In the genomic region with DNA sequence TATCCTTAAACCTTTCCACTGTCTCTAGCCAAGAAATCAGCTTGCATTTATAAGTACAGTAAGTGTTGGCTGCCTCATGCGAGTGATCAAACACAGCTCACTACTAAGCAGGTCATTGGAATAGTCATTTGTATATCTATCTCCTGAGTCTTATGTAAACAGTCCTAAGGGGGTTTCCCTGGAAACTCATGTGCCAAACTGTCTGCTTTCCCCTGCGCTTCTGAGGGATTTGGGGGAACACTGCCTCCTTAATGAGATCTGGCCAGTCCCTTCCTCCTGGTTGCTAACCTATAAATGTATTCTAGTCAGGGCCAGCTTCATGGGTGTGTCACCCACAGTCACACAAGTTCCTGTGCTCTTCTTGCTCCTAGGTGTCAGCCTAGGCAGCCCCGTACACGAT, we compare ENCODE assay signal across 15 cellular contexts.
DNase-seq lines count a peak whose midpoint lies in the region; ATAC-seq and TF ChIP-seq lines count a peak whose summit lies in the region.
"Had no signal": no experiment of that assay in that cellular context is flagged by ENCODE, and none has a peak within 500 bp of the region (broad histone marks: within the 10 kb centered on the region; RNA-seq: fewer than 3 reads in every experiment).

No MANE protein-coding gene starts in this region.

- H3K27ac ChIP-seq in esophagus muscularis mucosa (replicated peaks in 1 of 4) (peak overlapping the region in 3 of 4 donors; percentile 66 to 71 (median 70)), neural progenitor cell (no peak overlapping the region)
- H3K27ac ChIP-seq: esophagus squamous epithelium had no signal

- WGBS in esophagus muscularis mucosa: 39% methylated on average over 4 of the region's 4 CpGs

- peaks cover 7% of the 10 kb centered on the region; the same call in 1 of the 2 replicates for H3K36me3 ChIP-seq in MG63
- H3K36me3 ChIP-seq in esophagus muscularis mucosa: no peaks in the 10 kb centered on the region
- no peaks in the 10 kb centered on the region for H3K36me3 ChIP-seq in neural progenitor cell
- H3K36me3 ChIP-seq: BE2C, esophagus squamous epithelium had no signal

- no peak overlapping the region for H3K4me3 Mint-ChIP-seq in neural progenitor cell
- H3K4me3 Mint-ChIP-seq: activated CD4-positive, alpha-beta T cell treated with anti-CD3 and anti-CD28 coated beads, Interleukin-2, amount 10 ng/mL, durations not matched to agents 7 days and 5 days; activated T-cell treated with anti-CD3 and anti-CD28 coated beads, Interleukin-2, amount 50 U/mL, for 4 hours; memory B cell had no signal

- peaks cover 14% of the 10 kb centered on the region for H3K4me1 Mint-ChIP-seq in neural progenitor cell
- H3K4me1 Mint-ChIP-seq: activated CD4-positive, alpha-beta T cell treated with anti-CD3 and anti-CD28 coated beads, Interleukin-2, amount 10 ng/mL, durations not matched to agents 7 days and 5 days; memory B cell had no signal

- intact Hi-C loops in esophagus muscularis mucosa (cut with DNase I): no loop called here

- no peaks in the 10 kb centered on the region for H4K20me1 ChIP-seq in neural progenitor cell (ENCODE audit: low read depth)

- H3K27ac Mint-ChIP-seq in neural progenitor cell: peak overlapping the region; percentile 25
- H3K27ac Mint-ChIP-seq: activated CD4-positive, alpha-beta T cell treated with anti-CD3 and anti-CD28 coated beads, Interleukin-2, amount 10 ng/mL, durations not matched to agents 7 days and 5 days; memory B cell had no signal

- no peak for TF ChIP-seq CTCF in esophagus muscularis mucosa (IDR thresholded peaks at IDR 0.05)
- no peak for TF ChIP-seq CTCF in neural progenitor cell (IDR thresholded peaks at IDR 0.05)

- H3K36me3 Mint-ChIP-seq in neural progenitor cell: no peaks in the 10 kb centered on the region
- H3K36me3 Mint-ChIP-seq: memory B cell had no signal

- H3K9me3 ChIP-seq in MG63 (no peaks in the 10 kb centered on the region), esophagus muscularis mucosa (no peaks in the 10 kb centered on the region), neural progenitor cell (ENCODE audit: low read depth) (no peaks in the 10 kb centered on the region)
- H3K9me3 ChIP-seq: BE2C, esophagus squamous epithelium had no signal

- H2AFZ ChIP-seq in neural progenitor cell (replicated peaks): no peak overlapping the region

- TF ChIP-seq EP300 in esophagus muscularis mucosa (IDR thresholded peaks at IDR 0.05): no peak

- H3K9me3 Mint-ChIP-seq in neural progenitor cell: no peaks in the 10 kb centered on the region
- H3K9me3 Mint-ChIP-seq: activated CD4-positive, alpha-beta T cell treated with anti-CD3 and anti-CD28 coated beads, Interleukin-2, amount 10 ng/mL, durations not matched to agents 7 days and 5 days had no signal

- H3K4me3 ChIP-seq in MG63 (no peak overlapping the region), esophagus muscularis mucosa (no peak overlapping the region), neural progenitor cell (no peak overlapping the region)
- H3K4me3 ChIP-seq: esophagus squamous epithelium had no signal

- no peaks in the 10 kb centered on the region for H3F3A ChIP-seq in neural progenitor cell (ENCODE audit: low read depth)

- DNase-seq in Daoy (ENCODE audit: low read depth): peak; percentile 54
- DNase-seq in MG63: peak; percentile 28
- DNase-seq in esophagus muscularis mucosa (ENCODE audit: extremely low spot score): no peak
- DNase-seq in neural progenitor cell (ENCODE audit: low spot score): no peak
- no peak for DNase-seq in stimulated activated naive CD8-positive, alpha-beta T cell treated with anti-CD3 and anti-CD28 coated beads, Interleukin-15, Interleukin-2, amounts not matched to agents 100 U/mL and 50 U/mL, for 24 hours
- no peak for DNase-seq in DMS53 (lab: John Stamatoyannopoulos, UW)
- DNase-seq: activated CD4-positive, alpha-beta T cell treated with anti-CD3 and anti-CD28 coated beads, Interleukin-2, amount 10 ng/mL, durations not matched to agents 7 days and 5 days; activated T-cell treated with anti-CD3 and anti-CD28 coated beads, Interleukin-2, amount 50 U/mL, for 4 hours; BE2C; DMS79 treated with DMSO at 0.1 percent for 48 hours; esophagus squamous epithelium; NCI-H226 had no signal

- H3K27me3 ChIP-seq in MG63: no peaks in the 10 kb centered on the region
- H3K27me3 ChIP-seq in esophagus muscularis mucosa: no peaks in the 10 kb centered on the region
- no peaks in the 10 kb centered on the region for H3K27me3 ChIP-seq in neural progenitor cell
- H3K27me3 ChIP-seq: BE2C, esophagus squamous epithelium had no signal

- peaks cover 20 to 72% (median 69%) of the 10 kb centered on the region in 4 donors for H3K4me1 ChIP-seq in esophagus muscularis mucosa
- peaks cover 7% of the 10 kb centered on the region for H3K4me1 ChIP-seq in neural progenitor cell

- no peak overlapping the region for H3K9ac ChIP-seq in neural progenitor cell

- no peak for ATAC-seq in stimulated activated naive CD8-positive, alpha-beta T cell treated with anti-CD3 and anti-CD28 coated beads, Interleukin-15, Interleukin-2, amounts not matched to agents 100 U/mL and 50 U/mL, for 24 hours
- ATAC-seq in HG02623 (IDR thresholded peaks at IDR 0.05; ENCODE audit: unreplicated experiment) (no peak), GM21737 (IDR thresholded peaks at IDR 0.05; ENCODE audit: unreplicated experiment) (no peak)
- ATAC-seq: activated T-cell treated with anti-CD3 and anti-CD28 coated beads, Interleukin-2, amount 50 U/mL, for 4 hours had no signal

- peaks cover 2% of the 10 kb centered on the region for H3K27me3 Mint-ChIP-seq in neural progenitor cell (ENCODE audit: insufficient read depth, low read depth)
- H3K27me3 Mint-ChIP-seq: activated CD4-positive, alpha-beta T cell treated with anti-CD3 and anti-CD28 coated beads, Interleukin-2, amount 10 ng/mL, durations not matched to agents 7 days and 5 days; memory B cell had no signal

- TF ChIP-seq POLR2A in esophagus muscularis mucosa (IDR thresholded peaks at IDR 0.05; ENCODE audit: low read depth): no peak

- no peak overlapping the region for H3K4me2 ChIP-seq in neural progenitor cell

- H3K79me2 ChIP-seq in neural progenitor cell (ENCODE audit: low read depth): no peaks in the 10 kb centered on the region

Comparison
In these comparisons a context has a peak if more than half of its experiments do, and no peak if none do; other contexts are left out.
1. DNase-seq: peak in Daoy (single experiment) and MG63 (single experiment); none in esophagus muscularis mucosa (single experiment), neural progenitor cell (single experiment), stimulated activated naive CD8-positive, alpha-beta T cell treated with anti-CD3 and anti-CD28 coated beads, Interleukin-15, Interleukin-2, amounts not matched to agents 100 U/mL and 50 U/mL, for 24 hours (single experiment) and DMS53 (single experiment).